Comparison of ENCODE assay signal across 29 cellular contexts in the genomic region with DNA sequence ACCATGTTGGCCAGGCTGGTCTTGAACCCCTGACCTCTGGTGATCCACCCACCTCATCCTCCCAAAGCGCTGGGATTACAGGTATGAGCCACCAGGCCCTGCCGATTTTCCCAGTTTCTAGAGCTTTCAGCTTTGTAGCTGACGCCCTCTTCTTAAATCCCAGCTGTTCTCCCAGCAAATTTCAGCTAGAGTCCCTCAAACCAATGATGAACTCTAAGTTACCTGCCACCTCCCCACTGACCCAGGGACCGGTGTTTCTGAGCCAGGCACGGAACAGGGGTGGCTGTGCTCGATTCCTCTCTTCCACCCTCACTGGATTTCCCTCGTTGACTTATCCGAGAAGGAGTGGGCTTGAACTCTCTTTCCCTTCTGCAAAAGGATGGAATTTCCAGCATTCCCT. TPM values are rescaled to one million over a fixed set of nuclear protein-coding genes. Genes with fewer than 3 reads are reported as not detected.
A peak's percentile ranks its signal among the peaks of the same experiment; 100 is the strongest.
DNase-seq lines count a peak whose midpoint lies in the region; ATAC-seq, FAIRE-seq and TF ChIP-seq lines count a peak whose summit lies in the region.
"Had no signal": no experiment of that assay in that cellular context is flagged by ENCODE, and none has a peak within 500 bp of the region (broad histone marks: within the 10 kb centered on the region; RNA-seq: fewer than 3 reads in every experiment).

No MANE protein-coding gene starts in this region.

- no peaks in the 10 kb centered on the region for H3K27me3 ChIP-seq in CD4-positive, CD25-positive, alpha-beta regulatory T cell (ENCODE audit: control insufficient read depth, insufficient read depth, low read length)
- no peaks in the 10 kb centered on the region for H3K27me3 ChIP-seq in CD8-positive, alpha-beta T cell (ENCODE audit: insufficient read depth, low read length)
- no peaks in the 10 kb centered on the region for H3K27me3 ChIP-seq in HAP-1 (ENCODE audit: low read depth)
- H3K27me3 ChIP-seq: body of pancreas, transverse colon had no signal

- no peak overlapping the region for H3K4me3 ChIP-seq in CD4-positive, CD25-positive, alpha-beta regulatory T cell (ENCODE audit: low read depth, low read length)
- H3K4me3 ChIP-seq in CD8-positive, alpha-beta T cell (ENCODE audit: low read depth, low read length): no peak overlapping the region
- no peak overlapping the region for H3K4me3 ChIP-seq in HAP-1
- H3K4me3 ChIP-seq: body of pancreas, prostate gland, transverse colon had no signal

- FAIRE-seq in GM12892 (lab: Jason Lieb, UNC): no peak
- FAIRE-seq: colon, endometrium had no signal

- H3K36me3 ChIP-seq in CD4-positive, CD25-positive, alpha-beta regulatory T cell (ENCODE audit: control insufficient read depth, insufficient read depth, low read length): no peaks in the 10 kb centered on the region
- H3K36me3 ChIP-seq in CD8-positive, alpha-beta T cell (ENCODE audit: insufficient read depth, low read length): no peaks in the 10 kb centered on the region
- H3K36me3 ChIP-seq in HAP-1 (replicated peaks): no peaks in the 10 kb centered on the region
- H3K36me3 ChIP-seq: prostate gland, transverse colon had no signal

- H3K4me3 Mint-ChIP-seq in CD4-positive, CD25-positive, alpha-beta regulatory T cell: peak overlapping the region in 2 of 4 donors; percentile 29 to 82
- peak overlapping the region; percentile 47 for H3K4me3 Mint-ChIP-seq in CD8-positive, alpha-beta T cell
- no peak overlapping the region for H3K4me3 Mint-ChIP-seq in activated T-helper 2 cell treated with anti-CD3 and anti-CD28 coated beads, Interferon-gamma antibody, Interleukin-2, Interleukin-4, amounts not matched to agents 10 μg/mL and 5 μg/mL and 100 μg/mL, durations not matched to agents 14 hours and 24 hours and 36 hours (ENCODE audit: low read depth)

- no peak for DNase-seq in CD4-positive, CD25-positive, alpha-beta regulatory T cell
- peak in 1 of 7 experiments; percentile 41 for DNase-seq in CD8-positive, alpha-beta T cell
- DNase-seq in activated T-helper 2 cell treated with anti-CD3 and anti-CD28 coated beads, Interferon-gamma antibody, Interleukin-2, Interleukin-4, amounts not matched to agents 10 μg/mL and 5 μg/mL and 100 μg/mL, durations not matched to agents 14 hours and 24 hours and 36 hours (ENCODE audit: low spot score): no peak
- DNase-seq in mucosa of gallbladder (ENCODE audit: low spot score) (peak; percentile 8), GM12892 (ENCODE audit: insufficient read length) (no peak), HAP-1 (ENCODE audit: low spot score in 2 of 2) (no peak)
- DNase-seq: body of pancreas; left cardiac atrium; NCI-H1092; NCI-H2029; NCI-H446 treated with DMSO at 0.1 percent for 48 hours; NK-92 treated with Interleukin-12 subunit alpha and Interleukin-12 subunit beta, amount 100 ng/mL, for 24 hours; stimulated activated CD4-positive, alpha-beta T cell treated with anti-CD3 and anti-CD28 coated beads, Interleukin-1b, Interleukin-23, amount 100 ng/mL, for 48 hours; stimulated activated naive CD4-positive, alpha-beta T cell treated with Interleukin-2 at 50 U/mL for 16 hours; transverse colon had no signal

- H3K4me1 Mint-ChIP-seq in CD4-positive, CD25-positive, alpha-beta regulatory T cell: peaks cover 20 to 78% (median 45%) of the 10 kb centered on the region in 4 donors
- H3K4me1 Mint-ChIP-seq in CD8-positive, alpha-beta T cell (ENCODE audit: low read depth): peaks cover 74% of the 10 kb centered on the region
- H3K4me1 Mint-ChIP-seq in activated T-helper 2 cell treated with anti-CD3 and anti-CD28 coated beads, Interferon-gamma antibody, Interleukin-2, Interleukin-4, amounts not matched to agents 10 μg/mL and 5 μg/mL and 100 μg/mL, durations not matched to agents 14 hours and 24 hours and 36 hours (ENCODE audit: low read depth): peaks cover 64% of the 10 kb centered on the region

- in situ Hi-C loops in HAP-1 (cut with MboI; ENCODE audit: low sequenced_read_pairs): no loop called here

- POLR2A ChIA-PET in CD8-positive, alpha-beta T cell (lab: Charles Lee): interaction anchor here (0.9 kb wide), 1 partner anchor 21 kb away, joined by 3 read pairs; no protein-coding TSS in a partner anchor

- CTCF ChIA-PET in CD8-positive, alpha-beta T cell (lab: Charles Lee): interaction anchor here (0.8 to 3.4 kb wide), 3 partner anchors 11 to 40 kb away, joined by 3 to 24 read pairs (median 4); no protein-coding TSS in a partner anchor

- no peaks in the 10 kb centered on the region for H3K36me3 Mint-ChIP-seq in CD4-positive, CD25-positive, alpha-beta regulatory T cell
- no peaks in the 10 kb centered on the region for H3K36me3 Mint-ChIP-seq in CD8-positive, alpha-beta T cell
- no peaks in the 10 kb centered on the region for H3K36me3 Mint-ChIP-seq in activated T-helper 2 cell treated with anti-CD3 and anti-CD28 coated beads, Interferon-gamma antibody, Interleukin-2, Interleukin-4, amounts not matched to agents 10 μg/mL and 5 μg/mL and 100 μg/mL, durations not matched to agents 14 hours and 24 hours and 36 hours (ENCODE audit: low read depth)
- H3K36me3 Mint-ChIP-seq: activated naive CD4-positive, alpha-beta T cell treated with anti-CD3 and anti-CD28 coated beads, Interleukin-2, amount 50 U/mL, for 72 hours had no signal

- no peak for TF ChIP-seq POLR2A in GM12892 (IDR thresholded peaks at IDR 0.05; ENCODE audit: low read depth, low read length)

- no peak for ATAC-seq in CD4-positive, CD25-positive, alpha-beta regulatory T cell (ENCODE audit: low read depth in 2 of 2)
- ATAC-seq in CD8-positive, alpha-beta T cell: no peak
- ATAC-seq in HG02852 (IDR thresholded peaks at IDR 0.05; ENCODE audit: unreplicated experiment): no peak
- no peak for ATAC-seq in GM21737 (IDR thresholded peaks at IDR 0.05; ENCODE audit: unreplicated experiment)
- ATAC-seq: activated naive CD4-positive, alpha-beta T cell treated with anti-CD3 and anti-CD28 coated beads, Interleukin-2, amount 50 U/mL, for 72 hours; body of pancreas; HCT116; left cardiac atrium had no signal

- peak overlapping the region; percentile 97 for H3K27ac ChIP-seq in CD4-positive, CD25-positive, alpha-beta regulatory T cell (ENCODE audit: insufficient read depth, low read length, poor library complexity, severe bottlenecking)
- no peak overlapping the region for H3K27ac ChIP-seq in CD8-positive, alpha-beta T cell (ENCODE audit: low read depth, low read length)
- H3K27ac ChIP-seq: body of pancreas, KMS-11, prostate gland, transverse colon had no signal

- peak overlapping the region in 2 of 3 donors; percentile 38 to 91 for H3K27ac Mint-ChIP-seq in CD4-positive, CD25-positive, alpha-beta regulatory T cell
- H3K27ac Mint-ChIP-seq in CD8-positive, alpha-beta T cell: no peak overlapping the region
- peak overlapping the region; percentile 6 for H3K27ac Mint-ChIP-seq in activated T-helper 2 cell treated with anti-CD3 and anti-CD28 coated beads, Interferon-gamma antibody, Interleukin-2, Interleukin-4, amounts not matched to agents 10 μg/mL and 5 μg/mL and 100 μg/mL, durations not matched to agents 14 hours and 24 hours and 36 hours
- H3K27ac Mint-ChIP-seq: activated naive CD4-positive, alpha-beta T cell treated with anti-CD3 and anti-CD28 coated beads, Interleukin-2, amount 50 U/mL, for 72 hours had no signal

- peaks cover 63% of the 10 kb centered on the region for H3K4me1 ChIP-seq in CD4-positive, CD25-positive, alpha-beta regulatory T cell (ENCODE audit: control insufficient read depth, insufficient read depth, low read length, poor library complexity, severe bottlenecking)
- H3K4me1 ChIP-seq in CD8-positive, alpha-beta T cell (ENCODE audit: insufficient read depth, low read length): peaks cover 62% of the 10 kb centered on the region
- H3K4me1 ChIP-seq in HAP-1: no peaks in the 10 kb centered on the region
- H3K4me1 ChIP-seq: body of pancreas, prostate gland, transverse colon had no signal

- H3K9me3 Mint-ChIP-seq in CD4-positive, CD25-positive, alpha-beta regulatory T cell: peaks cover 0 to 2% (median 0%) of the 10 kb centered on the region in 7 donors
- no peaks in the 10 kb centered on the region for H3K9me3 Mint-ChIP-seq in CD8-positive, alpha-beta T cell
- H3K9me3 Mint-ChIP-seq in activated T-helper 2 cell treated with anti-CD3 and anti-CD28 coated beads, Interferon-gamma antibody, Interleukin-2, Interleukin-4, amounts not matched to agents 10 μg/mL and 5 μg/mL and 100 μg/mL, durations not matched to agents 14 hours and 24 hours and 36 hours: no peaks in the 10 kb centered on the region
- H3K9me3 Mint-ChIP-seq: activated naive CD4-positive, alpha-beta T cell treated with anti-CD3 and anti-CD28 coated beads, Interleukin-2, amount 50 U/mL, for 72 hours had no signal

- TF ChIP-seq CTCF in CD8-positive, alpha-beta T cell (IDR thresholded peaks at IDR 0.05): no peak

- intact Hi-C loops in CD8-positive, alpha-beta T cell (cut with DNase I, micrococcal nuclease): loop anchor here (5.0 kb wide), 3 partner anchors 37 to 428 kb away; a partner anchor contains a TSS
- intact Hi-C loops in activated T-helper 2 cell treated with anti-CD3 and anti-CD28 coated beads, Interferon-gamma antibody, Interleukin-2, Interleukin-4, amounts not matched to agents 10 μg/mL and 5 μg/mL and 100 μg/mL, durations not matched to agents 14 hours and 24 hours and 36 hours (cut with micrococcal nuclease): no loop called here

- no peaks in the 10 kb centered on the region for H3K27me3 Mint-ChIP-seq in CD4-positive, CD25-positive, alpha-beta regulatory T cell
- H3K27me3 Mint-ChIP-seq in CD8-positive, alpha-beta T cell (ENCODE audit: low read depth): no peaks in the 10 kb centered on the region
- H3K27me3 Mint-ChIP-seq in activated T-helper 2 cell treated with anti-CD3 and anti-CD28 coated beads, Interferon-gamma antibody, Interleukin-2, Interleukin-4, amounts not matched to agents 10 μg/mL and 5 μg/mL and 100 μg/mL, durations not matched to agents 14 hours and 24 hours and 36 hours (ENCODE audit: low read depth): no peaks in the 10 kb centered on the region

- H3K9me3 ChIP-seq in CD4-positive, CD25-positive, alpha-beta regulatory T cell (ENCODE audit: control insufficient read depth in 2 of 2, low read length in 2 of 2): no peaks in the 10 kb centered on the region
- no peaks in the 10 kb centered on the region for H3K9me3 ChIP-seq in CD8-positive, alpha-beta T cell (ENCODE audit: low read length)
- H3K9me3 ChIP-seq in HAP-1: no peaks in the 10 kb centered on the region
- H3K9me3 ChIP-seq: body of pancreas, prostate gland, transverse colon had no signal

RNA-seq across cellular contexts. Expression of a gene that starts 39.1 kb away (rescaled TPM):
- total RNA-seq in CD4-positive, CD25-positive, alpha-beta regulatory T cell: not detected
- polyA plus RNA-seq in CD4-positive, CD25-positive, alpha-beta regulatory T cell: not detected
- not detected for total RNA-seq in CD8-positive, alpha-beta T cell
- not detected in 2 replicates for total RNA-seq in activated T-helper 2 cell treated with anti-CD3 and anti-CD28 coated beads, Interferon-gamma antibody, Interleukin-2, Interleukin-4, amounts not matched to agents 10 μg/mL and 5 μg/mL and 100 μg/mL, durations not matched to agents 14 hours and 24 hours and 36 hours
- total RNA-seq in mucosa of gallbladder: not detected
- polyA plus RNA-seq in GM12892 (2012; ENCODE audit: missing spikeins): not detected
- total RNA-seq: activated naive CD4-positive, alpha-beta T cell treated with anti-CD3 and anti-CD28 coated beads, Interleukin-2, amount 50 U/mL, for 72 hours; body of pancreas; fibroblast of lung; glomerular endothelial cell; HT1080; left cardiac atrium; RPMI7951; skeletal muscle tissue; transverse colon had no signal
- polyA plus RNA-seq: fibroblast of lung, neural cell had no signal

RNA-seq across cellular contexts. Expression of a gene that starts 42.4 kb away (rescaled TPM):
- not detected for total RNA-seq in CD4-positive, CD25-positive, alpha-beta regulatory T cell
- polyA plus RNA-seq in CD4-positive, CD25-positive, alpha-beta regulatory T cell: not detected
- not detected for total RNA-seq in CD8-positive, alpha-beta T cell
- total RNA-seq in activated T-helper 2 cell treated with anti-CD3 and anti-CD28 coated beads, Interferon-gamma antibody, Interleukin-2, Interleukin-4, amounts not matched to agents 10 μg/mL and 5 μg/mL and 100 μg/mL, durations not matched to agents 14 hours and 24 hours and 36 hours: not detected in 2 replicates
- 0.17 TPM for total RNA-seq in mucosa of gallbladder
- not detected for polyA plus RNA-seq in GM12892 (2012; ENCODE audit: missing spikeins)
- total RNA-seq: activated naive CD4-positive, alpha-beta T cell treated with anti-CD3 and anti-CD28 coated beads, Interleukin-2, amount 50 U/mL, for 72 hours; body of pancreas; fibroblast of lung; glomerular endothelial cell; HT1080; left cardiac atrium; RPMI7951; skeletal muscle tissue; transverse colon had no signal
- polyA plus RNA-seq: fibroblast of lung, neural cell had no signal
